In the genomic region with DNA sequence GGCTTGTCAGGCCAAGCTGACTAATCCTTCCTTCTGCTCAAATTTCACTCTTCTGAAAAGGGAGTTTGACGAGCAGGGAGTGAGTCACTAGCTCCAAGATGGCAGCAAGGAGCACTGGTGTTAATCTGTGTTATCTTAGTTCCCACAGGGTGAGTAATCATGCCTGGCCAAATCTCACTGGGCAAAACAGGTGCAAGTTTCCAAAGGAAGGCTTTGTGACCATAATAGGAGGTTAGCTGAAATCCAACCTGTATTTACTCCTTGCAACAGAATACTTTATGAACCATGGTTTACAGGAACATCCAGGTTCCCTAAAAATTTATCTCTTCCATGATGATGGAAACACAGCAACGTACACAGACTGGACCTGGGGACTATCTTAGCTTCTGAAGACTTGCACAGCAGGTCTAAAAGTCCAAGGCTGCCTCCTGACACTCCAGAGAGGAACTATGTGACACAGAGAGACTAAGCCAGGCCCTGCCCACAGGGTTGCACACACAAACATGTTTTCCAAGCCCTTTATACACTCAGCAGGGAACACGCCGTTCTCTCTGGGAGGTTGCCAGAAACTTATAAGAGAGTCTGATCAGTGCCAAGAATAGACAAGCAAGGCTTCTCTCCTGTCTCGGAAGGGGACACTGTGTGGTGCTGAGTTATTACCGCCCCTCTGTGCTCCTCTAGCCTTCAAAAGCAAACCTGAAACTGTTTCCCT, we compare ENCODE assay signal across 9 cellular contexts. TPM values are rescaled to one million over a fixed set of nuclear protein-coding genes. Genes with fewer than 3 reads are reported as not detected.
A peak's percentile ranks its signal among the peaks of the same experiment; 100 is the strongest.
DNase-seq lines count a peak whose midpoint lies in the region; ATAC-seq, FAIRE-seq and TF ChIP-seq lines count a peak whose summit lies in the region.
"Had no signal": no experiment of that assay in that cellular context is flagged by ENCODE, and none has a peak within 500 bp of the region (broad histone marks: within the 10 kb centered on the region; RNA-seq: fewer than 3 reads in every experiment).

No MANE protein-coding gene starts in this region.

- H3K4me1 Mint-ChIP-seq in chondrocyte (ENCODE audit: low read depth) (peaks cover 54% of the 10 kb centered on the region), WTC11 (peaks cover 3% of the 10 kb centered on the region)
- H3K4me1 Mint-ChIP-seq in activated CD8-positive, alpha-beta memory T cell treated with anti-CD3 and anti-CD28 coated beads, Interleukin-2, amount 10 ng/mL, durations not matched to agents 7 days and 5 days = no peaks in the 10 kb centered on the region

- peak; percentile 41; the same call in 1 of the 3 replicates for ATAC-seq in HepG2
- ATAC-seq in activated CD8-positive, alpha-beta memory T cell treated with anti-CD3 and anti-CD28 coated beads, Interleukin-2, amount 10 ng/mL, durations not matched to agents 7 days and 5 days = no peak
- ATAC-seq in WTC11 = no peak

- peak overlapping the region; percentile 91 for H3K27ac Mint-ChIP-seq in chondrocyte (ENCODE audit: unreplicated experiment)
- H3K27ac Mint-ChIP-seq in activated CD8-positive, alpha-beta memory T cell treated with anti-CD3 and anti-CD28 coated beads, Interleukin-2, amount 10 ng/mL, durations not matched to agents 7 days and 5 days = no peak overlapping the region
- H3K27ac Mint-ChIP-seq in WTC11 = no peak overlapping the region
- H3K27ac Mint-ChIP-seq: dendritic cell treated with granulocyte-macrophage colony-stimulating factor and Interleukin-4, amounts not matched to agents 40 ng/mL and 50 ng/mL, for 4 days had no signal

- TF ChIP-seq CTCF in chondrocyte (IDR thresholded peaks at IDR 0.05) (no peak), HepG2 (CRISPR knock-in tag; IDR thresholded peaks at IDR 0.05) (no peak), GM10266 (IDR thresholded peaks at IDR 0.05; ENCODE audit: control insufficient read depth, insufficient read depth, low read depth, missing control alignments) (no peak), WTC11 (IDR thresholded peaks at IDR 0.05) (no peak)

- no peaks in the 10 kb centered on the region for H3K27me3 Mint-ChIP-seq in chondrocyte (ENCODE audit: low read depth)
- H3K27me3 Mint-ChIP-seq in activated CD8-positive, alpha-beta memory T cell treated with anti-CD3 and anti-CD28 coated beads, Interleukin-2, amount 10 ng/mL, durations not matched to agents 7 days and 5 days = peaks cover 6% of the 10 kb centered on the region
- H3K27me3 Mint-ChIP-seq in WTC11 (ENCODE audit: low read depth) = no peaks in the 10 kb centered on the region; the same call in 1 of the 2 replicates
- H3K27me3 Mint-ChIP-seq: dendritic cell treated with granulocyte-macrophage colony-stimulating factor and Interleukin-4, amounts not matched to agents 40 ng/mL and 50 ng/mL, for 4 days had no signal

- no peak for TF ChIP-seq RAD21 in HepG2 (CRISPR knock-in tag; IDR thresholded peaks at IDR 0.05)

- H4K20me1 ChIP-seq in HepG2 (ENCODE audit: insufficient read depth, low read length) = no peaks in the 10 kb centered on the region

- intact Hi-C loops in HepG2 (cut with micrococcal nuclease; ENCODE audit: unreplicated experiment) = no loop called here

- H3K27ac ChIP-seq in HepG2 (ENCODE audit: extremely low read length, insufficient read depth, low read length) (no peak overlapping the region), thymus (ENCODE audit: low read depth) (peak overlapping the region; percentile 84)

- H3K4me1 ChIP-seq in HepG2 (ENCODE audit: insufficient read depth, low read length) (peaks cover 10% of the 10 kb centered on the region; the same call in 1 of the 2 replicates), thymus (ENCODE audit: control insufficient read depth, insufficient read depth, low read length) (no peaks in the 10 kb centered on the region)

- no peaks in the 10 kb centered on the region for H3K79me2 ChIP-seq in HepG2 (ENCODE audit: insufficient read depth, low read length)

- no TSS peak for BruUV-seq in HepG2 (replicated peaks; lab: Mats Ljungman, UMichigan)

- TF ChIP-seq EP300 in HepG2 (IDR thresholded peaks at IDR 0.05; ENCODE audit: low read depth in 2 of 2, low read length in 2 of 2) = no peak
- no peak for TF ChIP-seq EP300 in HepG2 (CRISPR knock-in tag; IDR thresholded peaks at IDR 0.05; ENCODE audit: borderline replicate concordance)

- WGBS in HepG2 (ENCODE audit: low lambda C conversion rate) = 16% methylated on average over 4 of the region's 6 CpGs
- 78% methylated on average over 6 of the region's 6 CpGs for WGBS in thymus

- no peak for TF ChIP-seq POLR2A in HepG2 (IDR thresholded peaks at IDR 0.05; ENCODE audit: insufficient read depth in 1 of 2, low read depth in 2 of 2, low read length in 2 of 2)

- no peak for FAIRE-seq in HepG2 (lab: Jason Lieb, UNC)

- H3K9me3 ChIP-seq in HepG2 (ENCODE audit: low read length) (no peaks in the 10 kb centered on the region), thymus (ENCODE audit: control insufficient read depth) (no peaks in the 10 kb centered on the region)

- CTCF ChIA-PET in HepG2 (lab: Yijun Ruan, JAX; ENCODE audit: low intra/inter-chr PET ratio, low total read pairs) = no interaction called here
- CTCF ChIA-PET in activated CD8-positive, alpha-beta memory T cell treated with anti-CD3 and anti-CD28 coated beads, Interleukin-2, amount 10 ng/mL, durations not matched to agents 7 days and 5 days (lab: Charles Lee) = no interaction called here
- CTCF ChIA-PET in WTC11 (lab: Charles Lee) = interaction anchor here (0.6 kb wide), 2 partner anchors 38 to 141 kb away, joined by 3 to 4 read pairs; no protein-coding TSS in a partner anchor

- H3K27me3 ChIP-seq in HepG2 (ENCODE audit: control insufficient read depth in 1 of 2, insufficient read depth in 2 of 2, low read length in 2 of 2) (no peaks in the 10 kb centered on the region; a peak in 1 of 5 replicates), thymus (ENCODE audit: control insufficient read depth, insufficient read depth) (no peaks in the 10 kb centered on the region)

- H3K36me3 ChIP-seq in HepG2 (replicated peaks in 1 of 2; ENCODE audit: control insufficient read depth in 1 of 2, insufficient read depth in 2 of 2, low read length in 2 of 2) = no peaks in the 10 kb centered on the region
- no peaks in the 10 kb centered on the region for H3K36me3 ChIP-seq in thymus (ENCODE audit: control insufficient read depth, insufficient read depth)

- POLR2A ChIA-PET in HepG2 (lab: Yijun Ruan, JAX) = no interaction called here
- POLR2A ChIA-PET in WTC11 (lab: Charles Lee) = no interaction called here

- H3K36me3 Mint-ChIP-seq in chondrocyte (ENCODE audit: low read depth) (no peaks in the 10 kb centered on the region), WTC11 (no peaks in the 10 kb centered on the region)
- no peaks in the 10 kb centered on the region for H3K36me3 Mint-ChIP-seq in activated CD8-positive, alpha-beta memory T cell treated with anti-CD3 and anti-CD28 coated beads, Interleukin-2, amount 10 ng/mL, durations not matched to agents 7 days and 5 days

- no peaks in the 10 kb centered on the region for H3K9me3 Mint-ChIP-seq in chondrocyte (ENCODE audit: low read depth)
- H3K9me3 Mint-ChIP-seq in activated CD8-positive, alpha-beta memory T cell treated with anti-CD3 and anti-CD28 coated beads, Interleukin-2, amount 10 ng/mL, durations not matched to agents 7 days and 5 days (ENCODE audit: low read depth) = no peaks in the 10 kb centered on the region
- no peaks in the 10 kb centered on the region for H3K9me3 Mint-ChIP-seq in WTC11
- H3K9me3 Mint-ChIP-seq: dendritic cell treated with granulocyte-macrophage colony-stimulating factor and Interleukin-4, amounts not matched to agents 40 ng/mL and 50 ng/mL, for 4 days had no signal

- H3K4me3 ChIP-seq in HepG2 (replicated peaks in 1 of 3; ENCODE audit: insufficient read depth in 1 of 3, low read depth in 2 of 3, low read length in 3 of 3) = no peak overlapping the region
- H3K4me3 ChIP-seq in thymus (ENCODE audit: low read length) = no peak overlapping the region

- H2AFZ ChIP-seq in HepG2 (ENCODE audit: low read length) = no peak overlapping the region

- no peak overlapping the region for H3K9ac ChIP-seq in HepG2 (ENCODE audit: insufficient read depth, low read depth, low read length)

- peak; percentile 77 for DNase-seq in COR-L47 (lab: John Stamatoyannopoulos, UW)
- peak; percentile 22 for DNase-seq in NCI-H2081 treated with DMSO at 0.1 percent for 48 hours (lab: John Stamatoyannopoulos, UW)
- no peak for DNase-seq in chondrocyte (ENCODE audit: low spot score)
- DNase-seq in HepG2 (ENCODE audit: low spot score) = no peak
- DNase-seq in activated CD8-positive, alpha-beta memory T cell treated with anti-CD3 and anti-CD28 coated beads, Interleukin-2, amount 10 ng/mL, durations not matched to agents 7 days and 5 days = no peak
- no peak for DNase-seq in GM10266 (ENCODE audit: extremely low spot score)
- no peak for DNase-seq in WTC11 (ENCODE audit: low spot score)

- in situ Hi-C loops in HepG2 (cut with HindIII; ENCODE audit: extremely low pct_ligation_motif_present, low pct_unique_long_range_greater_than_20kb) = loop anchor here (25.0 kb wide), 1 partner anchor 312 kb away; no protein-coding TSS in a partner anchor

- H3K4me2 ChIP-seq in HepG2 (ENCODE audit: low read depth, low read length) = no peak overlapping the region

- H3K4me3 Mint-ChIP-seq in chondrocyte (ENCODE audit: unreplicated experiment) (no peak overlapping the region), WTC11 (no peak overlapping the region)
- no peak overlapping the region for H3K4me3 Mint-ChIP-seq in activated CD8-positive, alpha-beta memory T cell treated with anti-CD3 and anti-CD28 coated beads, Interleukin-2, amount 10 ng/mL, durations not matched to agents 7 days and 5 days
- H3K4me3 Mint-ChIP-seq: dendritic cell treated with granulocyte-macrophage colony-stimulating factor and Interleukin-4, amounts not matched to agents 40 ng/mL and 50 ng/mL, for 4 days had no signal

RNA-seq across cellular contexts. Expression of a gene that starts 46.3 kb away (rescaled TPM):
- 1.9 to 8.6 TPM (median 7.3 TPM) in 3 replicates for total RNA-seq in chondrocyte
- not detected in 2 replicates for total RNA-seq in HepG2 (2016; rRNA removed; fragmentation: Illumina TruSeq; extraction: Trizol)
- not detected in 2 replicates for total RNA-seq in HepG2 (2016; cell fraction: cytosol; rRNA removed; fragmentation: Illumina TruSeq; extraction: Trizol; ENCODE audit: low read depth)
- not detected in 2 replicates for total RNA-seq in HepG2 (2016; cell fraction: insoluble cytoplasmic fraction; rRNA removed; fragmentation: Illumina TruSeq; extraction: Trizol)
- 0.19 TPM in 1 of 2 replicates, not detected in the other for total RNA-seq in HepG2 (2016; cell fraction: membrane; rRNA removed; fragmentation: Illumina TruSeq; extraction: Trizol)
- not detected in 2 replicates for total RNA-seq in HepG2 (2016; cell fraction: nucleus; rRNA removed; fragmentation: Illumina TruSeq; extraction: Trizol)
- 0.03 and 0.04 TPM in 2 replicates for polyA plus RNA-seq in HepG2 (2011; rRNA removed)
- polyA plus RNA-seq in HepG2 (2011; cell fraction: cytosol; rRNA removed) = 0.03 and 0.05 TPM in 2 replicates
- polyA plus RNA-seq in HepG2 (2011; cell fraction: nucleus; rRNA removed) = not detected in 2 replicates
- not detected in 2 replicates for polyA plus RNA-seq in HepG2 (2012)
- polyA plus RNA-seq in HepG2 (2016; cell fraction: cytosol; fragmentation: Illumina TruSeq; extraction: Trizol; ENCODE audit: low read depth) = not detected in 2 replicates
- polyA plus RNA-seq in HepG2 (2016; cell fraction: insoluble cytoplasmic fraction; fragmentation: Illumina TruSeq; extraction: Trizol; ENCODE audit: low read depth) = 0.05 TPM in 1 of 2 replicates, not detected in the other
- not detected in 2 replicates for polyA plus RNA-seq in HepG2 (2016; cell fraction: membrane; fragmentation: Illumina TruSeq; extraction: Trizol; ENCODE audit: low read depth)
- polyA plus RNA-seq in HepG2 (2016; cell fraction: nucleus; fragmentation: Illumina TruSeq; extraction: Trizol; ENCODE audit: insufficient read depth, low read depth) = not detected in 2 replicates
- polyA minus RNA-seq in HepG2 (2011; rRNA and poly(A)+ RNA removed; ENCODE audit: low replicate concordance) = 74.9 TPM in 1 of 2 replicates, not detected in the other
- 0.30 and 0.88 TPM in 2 replicates for polyA minus RNA-seq in HepG2 (2011; cell fraction: cytosol; rRNA and poly(A)+ RNA removed)
- polyA minus RNA-seq in HepG2 (2011; cell fraction: nucleus; rRNA and poly(A)+ RNA removed) = not detected in 2 replicates
- polyA plus RNA-seq in thymus = 153 TPM
- total RNA-seq in activated CD8-positive, alpha-beta memory T cell treated with anti-CD3 and anti-CD28 coated beads, Interleukin-2, amount 10 ng/mL, durations not matched to agents 7 days and 5 days = not detected
- total RNA-seq in WTC11 (2021) = 0.21 to 0.46 TPM (median 0.31 TPM) in 3 replicates

Comparison
In these comparisons a context has a peak if more than half of its experiments do, and no peak if none do; other contexts are left out.
1. DNase-seq: peak in COR-L47 (single experiment) and NCI-H2081 treated with DMSO at 0.1 percent for 48 hours (single experiment); none in chondrocyte (single experiment), HepG2 (single experiment), activated CD8-positive, alpha-beta memory T cell treated with anti-CD3 and anti-CD28 coated beads, Interleukin-2, amount 10 ng/mL, durations not matched to agents 7 days and 5 days (single experiment), GM10266 (single experiment) and WTC11 (single experiment).